14 cellular contexts compared by ENCODE assay signal in genomic region chr1:35443768-35444518, GRCh38.
DNase-seq lines count a peak whose midpoint lies in the region; ATAC-seq, FAIRE-seq and TF ChIP-seq lines count a peak whose summit lies in the region.
"Had no signal": no experiment of that assay in that cellular context is flagged by ENCODE, and none has a peak within 500 bp of the region (broad histone marks: within the 10 kb centered on the region; RNA-seq: fewer than 3 reads in every experiment).

No MANE protein-coding gene starts in this region.

- no TSS peak for BruUV-seq in GM12878 (replicated peaks; lab: Mats Ljungman, UMichigan)

- H3K9ac ChIP-seq in GM12878 (ENCODE audit: control insufficient read depth, insufficient read depth, low read length) (no peak overlapping the region), neural progenitor cell (no peak overlapping the region)

- H3K4me2 ChIP-seq in GM12878 (ENCODE audit: control insufficient read depth, insufficient read depth) (no peak overlapping the region), neural progenitor cell (no peak overlapping the region)

- peak; percentile 59 for TF ChIP-seq RAD21 in GM12878 (IDR thresholded peaks at IDR 0.05; ENCODE audit: insufficient read depth, low read depth, low read length)

- peaks cover 12% of the 10 kb centered on the region for H3K4me1 Mint-ChIP-seq in activated T-cell treated with anti-CD3 and anti-CD28 coated beads, Interleukin-2, amount 50 U/mL, for 4 hours (ENCODE audit: low read depth)
- peaks cover 25% of the 10 kb centered on the region for H3K4me1 Mint-ChIP-seq in activated T-cell treated with anti-CD3 and anti-CD28 coated beads, Interleukin-2, amount 50 U/mL, for 24 hours (ENCODE audit: low read depth)
- no peaks in the 10 kb centered on the region for H3K4me1 Mint-ChIP-seq in neural progenitor cell
- H3K4me1 Mint-ChIP-seq: B cell had no signal

- no peaks in the 10 kb centered on the region for H3F3A ChIP-seq in neural progenitor cell (ENCODE audit: low read depth)

- H3K36me3 ChIP-seq in GM12878 (ENCODE audit: control insufficient read depth in 2 of 2, insufficient read depth in 2 of 2, low read length in 1 of 2) (peaks cover 22 to 50% of the 10 kb centered on the region in 2 experiments), neural progenitor cell (peaks cover 3% of the 10 kb centered on the region), pancreas (peaks cover 3 to 61% (median 15%) of the 10 kb centered on the region in 3 donors)

- SMC1A ChIA-PET in GM12878 (lab: Charles Lee; ENCODE audit: uncharacterized antibody, unreplicated experiment) = interaction anchor here (0.7 to 1.4 kb wide), 3 partner anchors 9 to 241 kb away, joined by 3 to 5 read pairs (median 3); no protein-coding TSS in a partner anchor

- in situ Hi-C loops in GM12878 (cut with MboI) = no loop called here

- H3K27ac Mint-ChIP-seq in activated T-cell treated with anti-CD3 and anti-CD28 coated beads, Interleukin-2, amount 50 U/mL, for 24 hours = no peak overlapping the region
- no peak overlapping the region for H3K27ac Mint-ChIP-seq in neural progenitor cell
- H3K27ac Mint-ChIP-seq: B cell had no signal

- no peak for TF ChIP-seq EP300 in GM12878 (IDR thresholded peaks at IDR 0.05; ENCODE audit: borderline replicate concordance in 1 of 2, control insufficient read depth in 1 of 2, low read depth in 2 of 2, low read length in 2 of 2)

- peaks cover 37% of the 10 kb centered on the region for H3K36me3 Mint-ChIP-seq in activated T-cell treated with anti-CD3 and anti-CD28 coated beads, Interleukin-2, amount 50 U/mL, for 4 hours (ENCODE audit: insufficient read depth)
- H3K36me3 Mint-ChIP-seq in activated T-cell treated with anti-CD3 and anti-CD28 coated beads, Interleukin-2, amount 50 U/mL, for 24 hours (ENCODE audit: low read depth) = peaks cover 46% of the 10 kb centered on the region
- H3K36me3 Mint-ChIP-seq in neural progenitor cell = peaks cover 18% of the 10 kb centered on the region

- no peak for DNase-seq in activated T-cell treated with anti-CD3 and anti-CD28 coated beads, Interleukin-2, amount 50 U/mL, for 4 hours
- no peak for DNase-seq in activated T-cell treated with anti-CD3 and anti-CD28 coated beads, Interleukin-2, amount 50 U/mL, for 24 hours
- DNase-seq in Kasumi-1 (lab: John Stamatoyannopoulos, UW) (peak; percentile 9 to 25), GM12878 (ENCODE audit: low read depth, low spot score) (no peak), neural progenitor cell (ENCODE audit: low spot score) (peak; percentile 26), pancreas (no peak), SHP77 treated with DMSO at 0.1 percent for 48 hours (lab: John Stamatoyannopoulos, UW) (no peak), T-helper 1 cell (no peak)
- DNase-seq: activated CD4-positive, alpha-beta T cell treated with anti-CD3 and anti-CD28 coated beads, Interleukin-2, amount 50 U/mL, for 1 hour; MV-4-11; NCI-H524 treated with DMSO at 0.1 percent for 48 hours; occipital lobe; stimulated activated CD8-positive, alpha-beta memory T cell treated with anti-CD3 and anti-CD28 coated beads, Interleukin-4, amount 100 ng/mL, for 48 hours had no signal

- ATAC-seq in activated T-cell treated with anti-CD3 and anti-CD28 coated beads, Interleukin-2, amount 50 U/mL, for 4 hours = peak; percentile 64 to 65
- no peak for ATAC-seq in GM12878
- no peak for ATAC-seq in pancreas

- H3K9me3 ChIP-seq in GM12878 (replicated peaks; ENCODE audit: control insufficient read depth, insufficient read depth, low read length) (no peaks in the 10 kb centered on the region), neural progenitor cell (ENCODE audit: low read depth) (no peaks in the 10 kb centered on the region), pancreas (no peaks in the 10 kb centered on the region)

- no peak overlapping the region for H3K27ac ChIP-seq in GM12878 (ENCODE audit: control insufficient read depth, insufficient read depth)
- no peak overlapping the region for H3K27ac ChIP-seq in neural progenitor cell
- H3K27ac ChIP-seq in pancreas = no peak overlapping the region

- POLR2A ChIA-PET in GM12878 (lab: Charles Lee) = interaction anchor here (1.2 kb wide), 1 partner anchor 12 kb away, joined by 3 read pairs; no protein-coding TSS in a partner anchor

- H3K4me3 Mint-ChIP-seq in activated T-cell treated with anti-CD3 and anti-CD28 coated beads, Interleukin-2, amount 50 U/mL, for 4 hours = no peak overlapping the region
- no peak overlapping the region for H3K4me3 Mint-ChIP-seq in activated T-cell treated with anti-CD3 and anti-CD28 coated beads, Interleukin-2, amount 50 U/mL, for 24 hours
- no peak overlapping the region for H3K4me3 Mint-ChIP-seq in neural progenitor cell
- H3K4me3 Mint-ChIP-seq: B cell had no signal

- no peak for TF ChIP-seq POLR2A in GM12878 (IDR thresholded peaks at IDR 0.05; ENCODE audit: low read depth, low read length)

- H4K20me1 ChIP-seq in GM12878 (ENCODE audit: control insufficient read depth, insufficient read depth) = no peaks in the 10 kb centered on the region
- H4K20me1 ChIP-seq in neural progenitor cell (ENCODE audit: low read depth) = no peaks in the 10 kb centered on the region

- H3K4me3 ChIP-seq in GM12878 (no peak overlapping the region), neural progenitor cell (no peak overlapping the region), pancreas (no peak overlapping the region)

- FAIRE-seq in GM12878 (lab: Jason Lieb, UNC) (no peak), pancreas (lab: Jason Lieb, UNC) (no peak)

- H3K9me3 Mint-ChIP-seq in activated T-cell treated with anti-CD3 and anti-CD28 coated beads, Interleukin-2, amount 50 U/mL, for 4 hours = no peaks in the 10 kb centered on the region
- H3K9me3 Mint-ChIP-seq in activated T-cell treated with anti-CD3 and anti-CD28 coated beads, Interleukin-2, amount 50 U/mL, for 24 hours = no peaks in the 10 kb centered on the region
- H3K9me3 Mint-ChIP-seq in neural progenitor cell = no peaks in the 10 kb centered on the region

- CTCF ChIA-PET in GM12878 (lab: Yijun Ruan, JAX) = interaction anchor here (0.8 to 1.8 kb wide), 11 partner anchors 8 to 744 kb away, joined by 3 to 10 read pairs (median 3); partner anchors contain the start of gene SMIM12

- H3K79me2 ChIP-seq in GM12878 (ENCODE audit: control insufficient read depth, insufficient read depth, low read length) (no peaks in the 10 kb centered on the region), neural progenitor cell (ENCODE audit: low read depth) (no peaks in the 10 kb centered on the region)

- H3K27me3 Mint-ChIP-seq in activated T-cell treated with anti-CD3 and anti-CD28 coated beads, Interleukin-2, amount 50 U/mL, for 4 hours (ENCODE audit: low read depth) = no peaks in the 10 kb centered on the region
- no peaks in the 10 kb centered on the region for H3K27me3 Mint-ChIP-seq in activated T-cell treated with anti-CD3 and anti-CD28 coated beads, Interleukin-2, amount 50 U/mL, for 24 hours
- peaks cover 2% of the 10 kb centered on the region for H3K27me3 Mint-ChIP-seq in neural progenitor cell (ENCODE audit: insufficient read depth, low read depth)
- H3K27me3 Mint-ChIP-seq: B cell had no signal

- H3K4me1 ChIP-seq in GM12878 (ENCODE audit: control insufficient read depth, insufficient read depth, low read length) = no peaks in the 10 kb centered on the region
- no peaks in the 10 kb centered on the region for H3K4me1 ChIP-seq in neural progenitor cell
- H3K4me1 ChIP-seq in pancreas = peaks cover 8 to 16% (median 11%) of the 10 kb centered on the region in 3 donors

- TF ChIP-seq CTCF in GM12878 (IDR thresholded peaks at IDR 0.05 in 2 of 3, conservative IDR thresholded peaks at IDR 0.05 in 1 of 3; ENCODE audit: control insufficient read depth in 2 of 3, extremely low read depth in 1 of 3, insufficient read depth in 1 of 3, low read depth in 3 of 3, low read length in 3 of 3) (peak; percentile 3 to 27 (median 3); a peak in 1 of 6 replicates), neural progenitor cell (IDR thresholded peaks at IDR 0.05) (peak; percentile 47), pancreas (IDR thresholded peaks at IDR 0.05) (no peak)

- H2AFZ ChIP-seq in GM12878 (ENCODE audit: control insufficient read depth, low read depth, low read length) (no peak overlapping the region), neural progenitor cell (replicated peaks) (no peak overlapping the region)

- intact Hi-C loops in GM12878 (cut with micrococcal nuclease; ENCODE audit: unreplicated experiment) = no loop called here
- intact Hi-C loops in pancreas (cut with DNase I) = loop anchor here in 1 of 3 donors (10.0 kb wide), 1 partner anchor 281 kb away; no protein-coding TSS in a partner anchor

- H3K27me3 ChIP-seq in GM12878 (replicated peaks in 1 of 2; ENCODE audit: control insufficient read depth in 2 of 2, insufficient read depth in 2 of 2, low read length in 1 of 2) (no peaks in the 10 kb centered on the region), neural progenitor cell (no peaks in the 10 kb centered on the region), pancreas (no peaks in the 10 kb centered on the region)

- WGBS in GM12878 (ENCODE audit: insufficient coverage, insufficient replicate concordance, low lambda C conversion rate, missing lambda C conversion rate) = 92% methylated on average over 5 of the region's 5 CpGs
- WGBS in pancreas, 2 donors = 87 to 92% methylated on average over 5 of the region's 5 CpGs

- RAD21 ChIA-PET in GM12878 (lab: Charles Lee; ENCODE audit: unreplicated experiment) = interaction anchor here (1.0 to 1.5 kb wide), 2 partner anchors 15 to 242 kb away, joined by 3 to 4 read pairs; no protein-coding TSS in a partner anchor

TF ChIP-seq in GM12878, 131 proteins besides CTCF, POLR2A, EP300 and RAD21:
- TF ChIP-seq SIN3A (IDR thresholded peaks at IDR 0.05; ENCODE audit: low read depth, low read length) (no peak), SMC3 (IDR thresholded peaks at IDR 0.05; ENCODE audit: borderline replicate concordance, low read length) (peak; percentile 3; the same call in 1 of the 2 replicates)

Comparison
In these comparisons a context has a peak if more than half of its experiments do, and no peak if none do; other contexts are left out.
1. ATAC-seq: peak in activated T-cell treated with anti-CD3 and anti-CD28 coated beads, Interleukin-2, amount 50 U/mL, for 4 hours (2 of 2); none in GM12878 (single experiment) and pancreas (0 of 4).
2. DNase-seq: peak in Kasumi-1 (2 of 2) and neural progenitor cell (single experiment); none in activated T-cell treated with anti-CD3 and anti-CD28 coated beads, Interleukin-2, amount 50 U/mL, for 4 hours (single experiment), activated T-cell treated with anti-CD3 and anti-CD28 coated beads, Interleukin-2, amount 50 U/mL, for 24 hours (single experiment), GM12878 (single experiment), pancreas (0 of 6), SHP77 treated with DMSO at 0.1 percent for 48 hours (single experiment) and T-helper 1 cell (0 of 5).
3. CTCF ChIP-seq: peak in GM12878 (3 of 3) and neural progenitor cell (single experiment); none in pancreas (0 of 4).